Comparison of ENCODE assay signal across 31 cellular contexts in genomic region chr6:148915889-148916288, GRCh38.
DNase-seq lines count a peak whose midpoint lies in the region; FAIRE-seq and TF ChIP-seq lines count a peak whose summit lies in the region.
"Had no signal": no experiment of that assay in that cellular context is flagged by ENCODE, and none has a peak within 500 bp of the region (broad histone marks: within the 10 kb centered on the region; RNA-seq: fewer than 3 reads in every experiment).

No MANE protein-coding gene starts in this region.

- H3K27me3 ChIP-seq in esophagus squamous epithelium = no peaks in the 10 kb centered on the region
- H3K27me3 ChIP-seq: BLaER1, cardiac muscle cell, colonic mucosa, ovary, SJSA1, suprapubic skin, upper lobe of left lung had no signal

- H3K36me3 ChIP-seq in esophagus squamous epithelium = no peaks in the 10 kb centered on the region
- H3K36me3 ChIP-seq: cardiac muscle cell, colonic mucosa, ovary, SJSA1, suprapubic skin, upper lobe of left lung had no signal

- TF ChIP-seq CTCF in LNCaP clone FGC (IDR thresholded peaks at IDR 0.05; ENCODE audit: control insufficient read depth, extremely low read depth, insufficient read depth) = no peak
- TF ChIP-seq CTCF in esophagus squamous epithelium (IDR thresholded peaks at IDR 0.05) = no peak

- peak; percentile 61 for FAIRE-seq in islet of Langerhans (lab: Jason Lieb, UNC)
- FAIRE-seq in HTR-8/SVneo (lab: Jason Lieb, UNC) = no peak
- FAIRE-seq: small intestine had no signal

- DNase-seq in LNCaP clone FGC (ENCODE audit: low read depth) (peak; percentile 52), NCI-H146 (lab: John Stamatoyannopoulos, UW) (peak; percentile 85), NCI-H748 treated with DMSO at 0.1 percent for 48 hours (lab: John Stamatoyannopoulos, UW) (peak; percentile 69), GM19240 (ENCODE audit: insufficient read length, low spot score) (no peak), esophagus squamous epithelium (lab: John Stamatoyannopoulos, UW) (no peak), HTR-8/SVneo (ENCODE audit: insufficient read length, low spot score) (no peak)
- DNase-seq: activated CD8-positive, alpha-beta memory T cell treated with anti-CD3 and anti-CD28 coated beads for 24 hours; activated effector memory CD4-positive, alpha-beta T cell treated with Interleukin-2 at 50 U/mL for 16 hours; activated naive CD8-positive, alpha-beta T cell treated with anti-CD3 and anti-CD28 coated beads for 36 hours; activated T-cell treated with anti-CD3 and anti-CD28 coated beads for 4 hours; aorta; colonic mucosa; effector CD8-positive, alpha-beta T cell; GDM1; GM23248; hippocampal formation; KBM-7; NCI-H1436; NCI-H2171; NCI-H524 treated with DMSO at 0.1 percent for 48 hours; ovary; small intestine; stimulated activated naive CD4-positive, alpha-beta T cell treated with Interleukin-2 at 50 U/mL for 16 hours; T1000; upper lobe of left lung had no signal

- 54 to 79% methylated on average over 4 of the region's 4 CpGs for WGBS in esophagus squamous epithelium, 2 donors

- intact Hi-C loops in esophagus squamous epithelium (cut with DNase I) = no loop called here

- peaks cover 0 to 6% (median 0%) of the 10 kb centered on the region in 3 donors for H3K4me1 ChIP-seq in esophagus squamous epithelium
- H3K4me1 ChIP-seq: colonic mucosa, SJSA1, upper lobe of left lung had no signal

- no peak for TF ChIP-seq POLR2A in esophagus squamous epithelium (IDR thresholded peaks at IDR 0.05)

- H3K4me3 ChIP-seq in LNCaP clone FGC (ENCODE audit: low read depth, low read length) = no peak overlapping the region
- no peak overlapping the region for H3K4me3 ChIP-seq in esophagus squamous epithelium
- H3K4me3 ChIP-seq: BLaER1, cardiac muscle cell, colonic mucosa, GM23248, ovary, SJSA1, suprapubic skin, upper lobe of left lung had no signal

- H3K27ac ChIP-seq in esophagus squamous epithelium = no peak overlapping the region
- H3K27ac ChIP-seq: BLaER1, cardiac muscle cell, colonic mucosa, GM23248, ovary, RWPE1, SJSA1, suprapubic skin, upper lobe of left lung had no signal

- H3K9me3 ChIP-seq in esophagus squamous epithelium = no peaks in the 10 kb centered on the region
- H3K9me3 ChIP-seq: colonic mucosa, ovary, suprapubic skin, upper lobe of left lung had no signal

Comparison
In these comparisons a context has a peak if more than half of its experiments do, and no peak if none do; other contexts are left out.
1. DNase-seq: peak in LNCaP clone FGC (single experiment), NCI-H146 (single experiment) and NCI-H748 treated with DMSO at 0.1 percent for 48 hours (single experiment); none in GM19240 (single experiment), esophagus squamous epithelium (single experiment) and HTR-8/SVneo (single experiment).